8 cellular contexts compared by ENCODE assay signal in genomic region chr4:182918044-182918607, GRCh38. TPM values are rescaled to one million over a fixed set of nuclear protein-coding genes. Genes with fewer than 3 reads are reported as not detected.
DNase-seq lines count a peak whose midpoint lies in the region; ATAC-seq, FAIRE-seq and TF ChIP-seq lines count a peak whose summit lies in the region.

No MANE protein-coding gene starts in this region.

- no peak for DNase-seq in activated naive CD4-positive, alpha-beta T cell (lab: John Stamatoyannopoulos, UW)
- no peak for DNase-seq in keratinocyte (ENCODE audit: low read depth, low spot score)
- DNase-seq in epidermal melanocyte (ENCODE audit: insufficient read length, low spot score): no peak
- DNase-seq in D721Med (ENCODE audit: insufficient read length, low spot score): no peak

- peaks cover 2% of the 10 kb centered on the region for H3K9me1 ChIP-seq in keratinocyte (ENCODE audit: control insufficient read depth, extremely low read depth, insufficient read depth, low read length)

- no peak for TF ChIP-seq CTCF in keratinocyte (optimal IDR thresholded peaks at IDR 0.05 in 1 of 3, IDR thresholded peaks at IDR 0.05 in 1 of 3, conservative IDR thresholded peaks at IDR 0.05 in 1 of 3; ENCODE audit: extremely low read depth in 1 of 3, insufficient read depth in 2 of 3, low read length in 3 of 3)
- TF ChIP-seq CTCF in D721Med (IDR thresholded peaks at IDR 0.05; ENCODE audit: insufficient read depth, missing control alignments): no peak

- H3K9me3 ChIP-seq in keratinocyte (ENCODE audit: control insufficient read depth, low read depth, low read length) (no peaks in the 10 kb centered on the region), thymus (ENCODE audit: control insufficient read depth) (no peaks in the 10 kb centered on the region)

- peaks cover 15% of the 10 kb centered on the region for H3K4me1 ChIP-seq in keratinocyte (ENCODE audit: control insufficient read depth, extremely low read depth, insufficient read depth, low read length)
- peaks cover 2% of the 10 kb centered on the region for H3K4me1 ChIP-seq in thymus (ENCODE audit: control insufficient read depth, insufficient read depth, low read length)

- peak overlapping the region; percentile 86 for H3K4me2 ChIP-seq in keratinocyte (ENCODE audit: control insufficient read depth, extremely low read depth, insufficient read depth, low read depth, low read length)

- peak overlapping the region; percentile 67 to 78 (median 73) for H3K4me3 ChIP-seq in keratinocyte (ENCODE audit: control insufficient read depth in 2 of 3, extremely low read depth in 1 of 3, insufficient read depth in 2 of 3, low read depth in 1 of 3, low read length in 3 of 3)
- H3K4me3 ChIP-seq in thymus (ENCODE audit: low read length): peak overlapping the region; percentile 80

- H3K27ac Mint-ChIP-seq in activated naive CD4-positive, alpha-beta T cell treated with anti-CD3 and anti-CD28 coated beads, Interleukin-2, amount 50 U/mL, for 24 hours: peak overlapping the region; percentile 98
- H3K27ac Mint-ChIP-seq in activated T-helper 17 cell treated with anti-CD3 and anti-CD28 coated beads, Interleukin-2, amount 50 U/mL, for 72 hours: peak overlapping the region; percentile 69

- dilution Hi-C loops in keratinocyte (cut with MboI; ENCODE audit: extremely low pct_ligation_motif_present, low sequenced_read_pairs): no loop called here

- H3K27me3 Mint-ChIP-seq in activated naive CD4-positive, alpha-beta T cell treated with anti-CD3 and anti-CD28 coated beads, Interleukin-2, amount 50 U/mL, for 24 hours: no peaks in the 10 kb centered on the region
- H3K27me3 Mint-ChIP-seq in activated T-helper 17 cell treated with anti-CD3 and anti-CD28 coated beads, Interleukin-2, amount 50 U/mL, for 72 hours: peaks cover 4% of the 10 kb centered on the region

- H3K27ac ChIP-seq in keratinocyte (ENCODE audit: control insufficient read depth, insufficient read depth, low read length): peak overlapping the region; percentile 45
- H3K27ac ChIP-seq in thymus (ENCODE audit: low read depth): peak overlapping the region; percentile 98

- peak overlapping the region; percentile 94 for H2AFZ ChIP-seq in keratinocyte (ENCODE audit: control insufficient read depth, low read length)

- no peaks in the 10 kb centered on the region for H3K27me3 ChIP-seq in keratinocyte (ENCODE audit: control insufficient read depth, extremely low read depth, insufficient read depth, low read length)
- H3K27me3 ChIP-seq in thymus (ENCODE audit: control insufficient read depth, insufficient read depth): no peaks in the 10 kb centered on the region

- H3K4me1 Mint-ChIP-seq in activated naive CD4-positive, alpha-beta T cell treated with anti-CD3 and anti-CD28 coated beads, Interleukin-2, amount 50 U/mL, for 24 hours: peaks cover 48% of the 10 kb centered on the region
- H3K4me1 Mint-ChIP-seq in activated T-helper 17 cell treated with anti-CD3 and anti-CD28 coated beads, Interleukin-2, amount 50 U/mL, for 72 hours: peaks cover 18% of the 10 kb centered on the region

- H3K4me3 Mint-ChIP-seq in activated naive CD4-positive, alpha-beta T cell treated with anti-CD3 and anti-CD28 coated beads, Interleukin-2, amount 50 U/mL, for 24 hours: peak overlapping the region; percentile 51
- H3K4me3 Mint-ChIP-seq in activated T-helper 17 cell treated with anti-CD3 and anti-CD28 coated beads, Interleukin-2, amount 50 U/mL, for 72 hours: peak overlapping the region; percentile 60

- FAIRE-seq in keratinocyte (lab: Jason Lieb, UNC) (peak; percentile 49), D721Med (lab: Jason Lieb, UNC) (no peak)

- H3K79me2 ChIP-seq in keratinocyte (ENCODE audit: control insufficient read depth, insufficient read depth, low read length): peaks cover 12% of the 10 kb centered on the region

- no peaks in the 10 kb centered on the region for H4K20me1 ChIP-seq in keratinocyte (ENCODE audit: control insufficient read depth, extremely low read depth, insufficient read depth, low read length)

- no peaks in the 10 kb centered on the region for H3K9me3 Mint-ChIP-seq in activated naive CD4-positive, alpha-beta T cell treated with anti-CD3 and anti-CD28 coated beads, Interleukin-2, amount 50 U/mL, for 24 hours
- no peaks in the 10 kb centered on the region for H3K9me3 Mint-ChIP-seq in activated T-helper 17 cell treated with anti-CD3 and anti-CD28 coated beads, Interleukin-2, amount 50 U/mL, for 72 hours

- WGBS in thymus: 21% methylated on average over 12 of the region's 12 CpGs

- H3K36me3 Mint-ChIP-seq in activated naive CD4-positive, alpha-beta T cell treated with anti-CD3 and anti-CD28 coated beads, Interleukin-2, amount 50 U/mL, for 24 hours: peaks cover 8% of the 10 kb centered on the region
- peaks cover 32% of the 10 kb centered on the region for H3K36me3 Mint-ChIP-seq in activated T-helper 17 cell treated with anti-CD3 and anti-CD28 coated beads, Interleukin-2, amount 50 U/mL, for 72 hours (ENCODE audit: low read depth)

- H3K36me3 ChIP-seq in keratinocyte (ENCODE audit: control insufficient read depth in 2 of 2, extremely low read depth in 1 of 2, insufficient read depth in 2 of 2, low read length in 2 of 2): peaks cover 14 to 17% of the 10 kb centered on the region in 2 experiments
- peaks cover 4% of the 10 kb centered on the region for H3K36me3 ChIP-seq in thymus (ENCODE audit: control insufficient read depth, insufficient read depth)

- H3K9ac ChIP-seq in keratinocyte (ENCODE audit: control insufficient read depth, extremely low read depth, insufficient read depth, low read length): peak overlapping the region; percentile 83

- peak; percentile 19 for ATAC-seq in HG03097 (IDR thresholded peaks at IDR 0.05; ENCODE audit: low FRiP score, unreplicated experiment)
- no peak for ATAC-seq in activated T-helper 17 cell treated with anti-CD3 and anti-CD28 coated beads, Interleukin-2, amount 50 U/mL, for 72 hours (replicated peaks)

RNA-seq across cellular contexts. Expression of gene DCTD, which starts 0.9 kb away (rescaled TPM):
- 100 to 1,000 TPM in 1 of 2 donors, 10 to 100 TPM in 1; 81.0 to 125 TPM for total RNA-seq in activated T-helper 17 cell treated with anti-CD3 and anti-CD28 coated beads, Interleukin-2, amount 50 U/mL, for 72 hours
- polyA plus RNA-seq in keratinocyte (66.6 to 121 TPM (median 119 TPM) in 3 replicates), thymus (65.8 TPM)
- 63.0 TPM for polyA plus RNA-seq in keratinocyte (2011; ENCODE audit: low read depth)
- 94.6 and 123 TPM in 2 replicates for polyA plus RNA-seq in keratinocyte (2011; cell fraction: cytosol; rRNA removed)
- polyA plus RNA-seq in keratinocyte (2011; cell fraction: nucleus; rRNA removed): 111 and 133 TPM in 2 replicates
- polyA plus RNA-seq in keratinocyte (2012; ENCODE audit: low replicate concordance): 69.9 and 99.2 TPM in 2 replicates
- polyA minus RNA-seq in keratinocyte: 42.6 to 74.4 TPM (median 51.3 TPM) in 3 replicates
- 47.0 TPM for polyA minus RNA-seq in keratinocyte (2011; cell fraction: cytosol; rRNA and poly(A)+ RNA removed)
- 27.1 and 37.8 TPM in 2 replicates for polyA minus RNA-seq in keratinocyte (2011; cell fraction: nucleus; rRNA and poly(A)+ RNA removed)
